Comparison of ENCODE assay signal across 1 cellular context in the genomic region with DNA sequence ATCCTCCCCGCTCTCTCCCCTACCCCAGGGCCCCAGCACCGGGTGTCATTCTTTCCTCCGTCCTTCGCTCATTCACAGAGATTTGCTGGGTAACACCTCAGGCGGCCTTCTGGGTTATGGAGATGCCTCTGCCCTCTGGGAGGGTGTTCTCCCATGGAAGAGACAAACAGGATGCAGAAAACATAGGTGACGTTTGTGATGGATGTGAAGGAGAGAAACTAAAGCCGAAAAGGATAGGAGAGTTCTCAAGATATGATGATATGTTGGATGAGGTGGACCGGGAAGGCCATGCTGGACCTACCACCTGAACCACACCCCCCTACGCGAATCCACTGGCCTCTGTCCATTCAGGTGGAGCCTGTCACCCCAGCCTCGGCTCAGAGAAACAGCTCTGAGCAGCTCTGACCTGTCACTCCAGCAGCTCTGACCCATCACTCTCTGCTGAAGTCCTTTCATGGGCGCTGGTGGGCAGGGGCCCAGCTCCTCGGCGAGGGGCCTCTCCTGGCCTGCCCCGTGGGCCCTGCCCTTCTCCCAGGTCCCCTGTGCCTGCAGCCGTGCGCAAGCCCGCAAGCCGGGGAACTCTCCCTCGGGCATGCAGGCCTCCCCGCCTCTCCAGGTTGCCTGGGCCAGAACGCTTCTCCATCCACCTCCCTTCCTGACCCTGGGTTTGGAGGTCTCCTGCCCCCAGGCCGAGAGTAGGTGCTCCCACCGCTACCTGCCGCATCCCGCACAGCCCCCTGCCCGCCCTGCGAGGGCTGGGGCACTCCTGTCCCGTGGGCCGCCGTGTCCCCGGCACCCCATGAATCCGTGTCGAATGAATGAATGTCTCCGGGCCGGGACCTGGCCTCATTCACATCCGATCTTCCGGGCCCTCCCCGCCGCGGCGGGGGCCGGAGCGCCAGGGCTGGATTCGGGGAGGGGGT.
TF ChIP-seq lines count a peak whose summit lies in the region.

No MANE protein-coding gene starts in this region.

TF ChIP-seq in HepG2, 621 proteins besides CTCF, POLR2A, EP300 and RAD21 (continues in another document):
- TF ChIP-seq, protein P1, sequence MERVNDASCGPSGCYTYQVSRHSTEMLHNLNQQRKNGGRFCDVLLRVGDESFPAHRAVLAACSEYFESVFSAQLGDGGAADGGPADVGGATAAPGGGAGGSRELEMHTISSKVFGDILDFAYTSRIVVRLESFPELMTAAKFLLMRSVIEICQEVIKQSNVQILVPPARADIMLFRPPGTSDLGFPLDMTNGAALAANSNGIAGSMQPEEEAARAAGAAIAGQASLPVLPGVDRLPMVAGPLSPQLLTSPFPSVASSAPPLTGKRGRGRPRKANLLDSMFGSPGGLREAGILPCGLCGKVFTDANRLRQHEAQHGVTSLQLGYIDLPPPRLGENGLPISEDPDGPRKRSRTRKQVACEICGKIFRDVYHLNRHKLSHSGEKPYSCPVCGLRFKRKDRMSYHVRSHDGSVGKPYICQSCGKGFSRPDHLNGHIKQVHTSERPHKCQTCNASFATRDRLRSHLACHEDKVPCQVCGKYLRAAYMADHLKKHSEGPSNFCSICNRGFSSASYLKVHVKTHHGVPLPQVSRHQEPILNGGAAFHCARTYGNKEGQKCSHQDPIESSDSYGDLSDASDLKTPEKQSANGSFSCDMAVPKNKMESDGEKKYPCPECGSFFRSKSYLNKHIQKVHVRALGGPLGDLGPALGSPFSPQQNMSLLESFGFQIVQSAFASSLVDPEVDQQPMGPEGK (CRISPR knock-in tag; IDR thresholded peaks at IDR 0.05): 0 out of 2 replicates have a peak, but pooled peaks have one; percentile 10
- TF ChIP-seq ZNF792 (CRISPR knock-in tag; IDR thresholded peaks at IDR 0.05) (no peak), MAX (IDR thresholded peaks at IDR 0.05) (no peak), PAX8 (CRISPR knock-in tag; IDR thresholded peaks at IDR 0.05; ENCODE audit: borderline replicate concordance) (no peak), ARID4A (CRISPR knock-in tag; IDR thresholded peaks at IDR 0.05; ENCODE audit: borderline replicate concordance) (peak; percentile 35; the same call in 1 of the 2 replicates), GABPB1 (CRISPR knock-in tag; IDR thresholded peaks at IDR 0.05) (0 out of 2 replicates have a peak, but pooled peaks have one; percentile 10), CREM (IDR thresholded peaks at IDR 0.05) (no peak), CREM (CRISPR knock-in tag; IDR thresholded peaks at IDR 0.05) (no peak), ZNF512B (CRISPR knock-in tag; IDR thresholded peaks at IDR 0.05; ENCODE audit: borderline replicate concordance) (no peak), MYC (CRISPR knock-in tag; IDR thresholded peaks at IDR 0.05; ENCODE audit: borderline replicate concordance) (no peak), ZNF720 (CRISPR knock-in tag; IDR thresholded peaks at IDR 0.05) (no peak), ZBTB7A (CRISPR knock-in tag; IDR thresholded peaks at IDR 0.05) (peak; percentile 25; the same call in 1 of the 2 replicates), NAIF1 (CRISPR knock-in tag; IDR thresholded peaks at IDR 0.05; ENCODE audit: borderline replicate concordance) (no peak), ZFP91 (CRISPR knock-in tag; IDR thresholded peaks at IDR 0.05; ENCODE audit: borderline replicate concordance) (peak; percentile 36; the same call in 1 of the 2 replicates), ZNF251 (CRISPR knock-in tag; IDR thresholded peaks at IDR 0.05) (no peak), SMAD1 (CRISPR knock-in tag; IDR thresholded peaks at IDR 0.05; ENCODE audit: borderline replicate concordance, low read depth) (no peak), ZNF225 (CRISPR knock-in tag; IDR thresholded peaks at IDR 0.05) (0 out of 2 replicates have a peak, but pooled peaks have one; percentile 44), SAP130 (CRISPR knock-in tag; IDR thresholded peaks at IDR 0.05; ENCODE audit: low read depth) (0 out of 2 replicates have a peak, but pooled peaks have one; percentile 8), ESRRA (CRISPR knock-in tag; IDR thresholded peaks at IDR 0.05; ENCODE audit: low read depth) (no peak), ZNF687 (CRISPR knock-in tag; IDR thresholded peaks at IDR 0.05) (peak; percentile 47), SALL1 (CRISPR knock-in tag; IDR thresholded peaks at IDR 0.05) (no peak), HINFP (CRISPR knock-in tag; IDR thresholded peaks at IDR 0.05; ENCODE audit: low read depth) (no peak), HIVEP1 (CRISPR knock-in tag; IDR thresholded peaks at IDR 0.05) (0 out of 2 replicates have a peak, but pooled peaks have one; percentile 18), ZNF263 (CRISPR knock-in tag; IDR thresholded peaks at IDR 0.05) (0 out of 2 replicates have a peak, but pooled peaks have one; percentile 37), ZNF501 (CRISPR knock-in tag; IDR thresholded peaks at IDR 0.05) (no peak), CCAR2 (optimal IDR thresholded peaks at IDR 0.05; ENCODE audit: low read depth, low read length) (no peak), KLF12 (CRISPR knock-in tag; IDR thresholded peaks at IDR 0.05; ENCODE audit: borderline replicate concordance) (no peak), ZFX (CRISPR knock-in tag; IDR thresholded peaks at IDR 0.05; ENCODE audit: low read depth) (peak; percentile 47; the same call in 1 of the 2 replicates), ARNT (IDR thresholded peaks at IDR 0.05) (no peak)
- TF ChIP-seq, protein P2, sequence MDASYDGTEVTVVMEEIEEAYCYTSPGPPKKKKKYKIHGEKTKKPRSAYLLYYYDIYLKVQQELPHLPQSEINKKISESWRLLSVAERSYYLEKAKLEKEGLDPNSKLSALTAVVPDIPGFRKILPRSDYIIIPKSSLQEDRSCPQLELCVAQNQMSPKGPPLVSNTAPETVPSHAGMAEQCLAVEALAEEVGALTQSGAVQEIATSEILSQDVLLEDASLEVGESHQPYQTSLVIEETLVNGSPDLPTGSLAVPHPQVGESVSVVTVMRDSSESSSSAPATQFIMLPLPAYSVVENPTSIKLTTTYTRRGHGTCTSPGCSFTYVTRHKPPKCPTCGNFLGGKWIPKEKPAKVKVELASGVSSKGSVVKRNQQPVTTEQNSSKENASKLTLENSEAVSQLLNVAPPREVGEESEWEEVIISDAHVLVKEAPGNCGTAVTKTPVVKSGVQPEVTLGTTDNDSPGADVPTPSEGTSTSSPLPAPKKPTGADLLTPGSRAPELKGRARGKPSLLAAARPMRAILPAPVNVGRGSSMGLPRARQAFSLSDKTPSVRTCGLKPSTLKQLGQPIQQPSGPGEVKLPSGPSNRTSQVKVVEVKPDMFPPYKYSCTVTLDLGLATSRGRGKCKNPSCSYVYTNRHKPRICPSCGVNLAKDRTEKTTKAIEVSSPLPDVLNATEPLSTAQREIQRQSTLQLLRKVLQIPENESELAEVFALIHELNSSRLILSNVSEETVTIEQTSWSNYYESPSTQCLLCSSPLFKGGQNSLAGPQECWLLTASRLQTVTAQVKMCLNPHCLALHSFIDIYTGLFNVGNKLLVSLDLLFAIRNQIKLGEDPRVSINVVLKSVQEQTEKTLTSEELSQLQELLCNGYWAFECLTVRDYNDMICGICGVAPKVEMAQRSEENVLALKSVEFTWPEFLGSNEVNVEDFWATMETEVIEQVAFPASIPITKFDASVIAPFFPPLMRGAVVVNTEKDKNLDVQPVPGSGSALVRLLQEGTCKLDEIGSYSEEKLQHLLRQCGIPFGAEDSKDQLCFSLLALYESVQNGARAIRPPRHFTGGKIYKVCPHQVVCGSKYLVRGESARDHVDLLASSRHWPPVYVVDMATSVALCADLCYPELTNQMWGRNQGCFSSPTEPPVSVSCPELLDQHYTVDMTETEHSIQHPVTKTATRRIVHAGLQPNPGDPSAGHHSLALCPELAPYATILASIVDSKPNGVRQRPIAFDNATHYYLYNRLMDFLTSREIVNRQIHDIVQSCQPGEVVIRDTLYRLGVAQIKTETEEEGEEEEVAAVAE (CRISPR knock-in tag; IDR thresholded peaks at IDR 0.05; ENCODE audit: borderline replicate concordance): no peak
